In the genomic region with DNA sequence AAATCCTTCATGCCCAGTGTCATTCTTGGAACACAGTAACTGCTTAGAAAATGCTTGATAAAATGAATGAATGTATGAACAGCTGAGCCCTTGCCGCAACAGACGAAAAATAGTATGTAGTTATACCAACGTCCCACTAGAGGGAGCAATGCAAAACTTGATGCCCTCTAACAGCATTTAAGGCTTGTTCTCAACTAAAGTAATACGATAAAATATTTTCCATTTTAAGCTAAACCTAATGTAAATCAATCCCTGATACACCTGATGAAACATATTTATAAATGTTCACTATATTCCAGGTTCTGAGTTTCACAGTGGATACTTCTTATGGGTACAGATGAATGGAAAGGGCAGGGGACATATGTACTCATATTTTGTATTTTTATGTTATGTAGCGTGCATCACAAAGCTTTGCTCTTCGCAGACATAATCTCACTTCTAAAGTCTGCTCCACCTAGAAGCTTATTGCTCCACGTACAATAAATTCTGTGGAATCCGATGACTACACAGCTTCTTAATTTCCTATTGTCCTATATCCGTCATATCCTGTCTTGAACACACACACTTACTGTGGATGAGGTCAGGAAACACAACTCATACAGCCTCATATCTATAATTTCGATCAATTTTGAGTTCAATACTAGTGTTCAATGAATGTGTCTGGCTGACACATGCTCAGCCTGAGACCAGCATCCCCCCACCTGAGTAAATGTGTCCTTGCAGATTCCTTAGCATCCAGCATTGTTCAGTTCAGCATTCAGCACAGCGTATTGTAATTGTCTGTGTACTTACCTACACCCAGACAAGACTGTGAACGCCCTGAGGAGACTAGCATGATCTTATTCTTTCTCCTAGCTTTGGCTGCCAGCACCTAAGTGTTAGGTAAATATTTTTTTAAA, we compare ENCODE assay signal across 8 cellular contexts. TPM values are rescaled to one million over a fixed set of nuclear protein-coding genes. Genes with fewer than 3 reads are reported as not detected.
A peak's percentile ranks its signal among the peaks of the same experiment; 100 is the strongest.
DNase-seq lines count a peak whose midpoint lies in the region; ATAC-seq and TF ChIP-seq lines count a peak whose summit lies in the region.

No MANE protein-coding gene starts in this region.

- 0 out of 2 replicates have a peak overlapping the region, but pooled peaks have one; percentile 5 for H3K4me2 ChIP-seq in MM.1S (ENCODE audit: low read depth, low read length)
- no peak overlapping the region for H3K4me2 ChIP-seq in neuronal stem cell (ENCODE audit: insufficient read depth, low read length, poor library complexity, severe bottlenecking)

- no peak overlapping the region for H3K14ac ChIP-seq in neuronal stem cell (ENCODE audit: low read length)

- H3K27ac ChIP-seq in MM.1S (ENCODE audit: low read length): no peak overlapping the region
- peak overlapping the region; percentile 80 to 86 for H3K27ac ChIP-seq in esophagus (ENCODE audit: low read depth in 2 of 2, low read length in 1 of 2)
- no peak overlapping the region for H3K27ac ChIP-seq in neuronal stem cell (replicated peaks; ENCODE audit: low read length)

- H2BK5ac ChIP-seq in neuronal stem cell (ENCODE audit: low read length): no peak overlapping the region

- H3K4me3 ChIP-seq in MM.1S (ENCODE audit: low read length): no peak overlapping the region
- H3K4me3 ChIP-seq in esophagus (ENCODE audit: low read depth in 1 of 2, low read length in 2 of 2): no peak overlapping the region
- H3K4me3 ChIP-seq in neuronal stem cell (ENCODE audit: low read length in 2 of 2): no peak overlapping the region

- peak; percentile 91 for TF ChIP-seq CTCF in MM.1S (IDR thresholded peaks at IDR 0.05; ENCODE audit: low read length)

- H2AK5ac ChIP-seq in neuronal stem cell (ENCODE audit: low read depth, low read length): no peak overlapping the region

- no peak overlapping the region for H3K4ac ChIP-seq in neuronal stem cell (ENCODE audit: low read length)

- no peak overlapping the region for H3K23ac ChIP-seq in neuronal stem cell (ENCODE audit: low read depth, low read length, poor library complexity)

- peak; percentile 52 for DNase-seq in CMK (ENCODE audit: low read depth)
- DNase-seq in MM.1S: peak; percentile 64
- DNase-seq in neuronal stem cell (ENCODE audit: low spot score): peak; percentile 39
- DNase-seq in 8988T: no peak

- H2AFZ ChIP-seq in MM.1S (ENCODE audit: low read length): peak overlapping the region; percentile 8; the same call in 1 of the 2 replicates
- peak overlapping the region; percentile 76 for H2AFZ ChIP-seq in neuronal stem cell (ENCODE audit: low read length)

- H3K4me1 ChIP-seq in MM.1S (ENCODE audit: low read length) (no peaks in the 10 kb centered on the region), esophagus (ENCODE audit: control insufficient read depth in 2 of 2, insufficient read depth in 2 of 2, low read length in 1 of 2) (no peaks in the 10 kb centered on the region), neuronal stem cell (ENCODE audit: control insufficient read depth in 2 of 2, insufficient read depth in 1 of 2, low read depth in 1 of 2, low read length in 2 of 2) (peaks cover 0 to 6% of the 10 kb centered on the region in 2 donors)

- no peaks in the 10 kb centered on the region for H3K9me2 ChIP-seq in MM.1S (replicated peaks; ENCODE audit: insufficient read depth, low read length)

- peaks cover 6% of the 10 kb centered on the region for H3K79me2 ChIP-seq in MM.1S (ENCODE audit: low read length)

- H3K79me1 ChIP-seq in neuronal stem cell (ENCODE audit: low read depth, low read length): no peaks in the 10 kb centered on the region

- no peak overlapping the region for H2BK12ac ChIP-seq in neuronal stem cell (ENCODE audit: low read length)

- 22 to 31% methylated on average over 12 of the region's 12 CpGs for WGBS in esophagus, 2 donors
- WGBS in neuronal stem cell (ENCODE audit: extremely low coverage in 2 of 2, insufficient read length in 2 of 2, insufficient replicate concordance in 1 of 2), 2 donors: no CpG with 5 or more reads among the region's 12 CpGs

- no peak overlapping the region for H2BK15ac ChIP-seq in neuronal stem cell (ENCODE audit: low read length)

- H4K91ac ChIP-seq in neuronal stem cell (ENCODE audit: low read depth, low read length, poor library complexity): no peak overlapping the region

- H3K9me3 ChIP-seq in MM.1S (replicated peaks; ENCODE audit: insufficient read depth, low read length) (no peaks in the 10 kb centered on the region), esophagus (ENCODE audit: control insufficient read depth in 2 of 2, insufficient read depth in 1 of 2, low read depth in 1 of 2, low read length in 1 of 2) (no peaks in the 10 kb centered on the region), neuronal stem cell (replicated peaks in 1 of 2; ENCODE audit: control insufficient read depth in 2 of 2, insufficient read depth in 1 of 2, low read depth in 1 of 2, low read length in 2 of 2) (no peaks in the 10 kb centered on the region)

- 0 out of 2 replicates have a peak, but pooled peaks cover 3% of the 10 kb centered on the region for H3K27me3 ChIP-seq in MM.1S (replicated peaks; ENCODE audit: insufficient read depth, low read length)
- H3K27me3 ChIP-seq in esophagus (ENCODE audit: control insufficient read depth in 1 of 2, insufficient read depth in 2 of 2, low read length in 2 of 2): no peaks in the 10 kb centered on the region
- peaks cover 0 to 8% (median 0%) of the 10 kb centered on the region in 3 experiments for H3K27me3 ChIP-seq in neuronal stem cell (ENCODE audit: control insufficient read depth in 3 of 3, insufficient read depth in 3 of 3, low read depth in 1 of 3, low read length in 3 of 3)

- H4K20me1 ChIP-seq in MM.1S (ENCODE audit: insufficient read depth, low read length): no peaks in the 10 kb centered on the region

- H3K18ac ChIP-seq in neuronal stem cell (ENCODE audit: low read length): no peak overlapping the region

- H3K9ac ChIP-seq in MM.1S (ENCODE audit: low read length) (no peak overlapping the region), neuronal stem cell (ENCODE audit: low read depth, low read length, poor library complexity) (no peak overlapping the region)

- no peak overlapping the region for H4K8ac ChIP-seq in neuronal stem cell (ENCODE audit: low read depth, low read length)

- H2BK120ac ChIP-seq in neuronal stem cell (ENCODE audit: low read depth, low read length): no peak overlapping the region

- H3F3A ChIP-seq in MM.1S (ENCODE audit: insufficient read depth, low read length): peaks cover 4% of the 10 kb centered on the region; the same call in 1 of the 2 replicates

- H3K36me3 ChIP-seq in MM.1S (replicated peaks; ENCODE audit: insufficient read depth, low read length): no peaks in the 10 kb centered on the region
- H3K36me3 ChIP-seq in esophagus (ENCODE audit: control insufficient read depth in 2 of 2, insufficient read depth in 2 of 2, low read length in 1 of 2): no peaks in the 10 kb centered on the region
- H3K36me3 ChIP-seq in neuronal stem cell (replicated peaks in 1 of 2; ENCODE audit: control insufficient read depth in 2 of 2, insufficient read depth in 2 of 2, low read length in 2 of 2): no peaks in the 10 kb centered on the region

- ATAC-seq in GM18909 (IDR thresholded peaks at IDR 0.05; ENCODE audit: poor library complexity, unreplicated experiment) (peak; percentile 40), SK-N-SH treated with all-trans-retinoic acid at 6 μM for 48 hours (peak; percentile 76), GM18873 (IDR thresholded peaks at IDR 0.05; ENCODE audit: low FRiP score, unreplicated experiment) (no peak)

TF ChIP-seq in SK-N-SH treated with all-trans-retinoic acid at 6 μM for 48 hours, 23 proteins besides CTCF, POLR2A, EP300 and RAD21 (continues in another document):
- TF ChIP-seq, protein P1, sequence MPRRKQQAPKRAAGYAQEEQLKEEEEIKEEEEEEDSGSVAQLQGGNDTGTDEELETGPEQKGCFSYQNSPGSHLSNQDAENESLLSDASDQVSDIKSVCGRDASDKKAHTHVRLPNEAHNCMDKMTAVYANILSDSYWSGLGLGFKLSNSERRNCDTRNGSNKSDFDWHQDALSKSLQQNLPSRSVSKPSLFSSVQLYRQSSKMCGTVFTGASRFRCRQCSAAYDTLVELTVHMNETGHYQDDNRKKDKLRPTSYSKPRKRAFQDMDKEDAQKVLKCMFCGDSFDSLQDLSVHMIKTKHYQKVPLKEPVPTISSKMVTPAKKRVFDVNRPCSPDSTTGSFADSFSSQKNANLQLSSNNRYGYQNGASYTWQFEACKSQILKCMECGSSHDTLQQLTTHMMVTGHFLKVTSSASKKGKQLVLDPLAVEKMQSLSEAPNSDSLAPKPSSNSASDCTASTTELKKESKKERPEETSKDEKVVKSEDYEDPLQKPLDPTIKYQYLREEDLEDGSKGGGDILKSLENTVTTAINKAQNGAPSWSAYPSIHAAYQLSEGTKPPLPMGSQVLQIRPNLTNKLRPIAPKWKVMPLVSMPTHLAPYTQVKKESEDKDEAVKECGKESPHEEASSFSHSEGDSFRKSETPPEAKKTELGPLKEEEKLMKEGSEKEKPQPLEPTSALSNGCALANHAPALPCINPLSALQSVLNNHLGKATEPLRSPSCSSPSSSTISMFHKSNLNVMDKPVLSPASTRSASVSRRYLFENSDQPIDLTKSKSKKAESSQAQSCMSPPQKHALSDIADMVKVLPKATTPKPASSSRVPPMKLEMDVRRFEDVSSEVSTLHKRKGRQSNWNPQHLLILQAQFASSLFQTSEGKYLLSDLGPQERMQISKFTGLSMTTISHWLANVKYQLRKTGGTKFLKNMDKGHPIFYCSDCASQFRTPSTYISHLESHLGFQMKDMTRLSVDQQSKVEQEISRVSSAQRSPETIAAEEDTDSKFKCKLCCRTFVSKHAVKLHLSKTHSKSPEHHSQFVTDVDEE (CRISPR knock-in tag; IDR thresholded peaks at IDR 0.05): no peak
- TF ChIP-seq, protein P2, sequence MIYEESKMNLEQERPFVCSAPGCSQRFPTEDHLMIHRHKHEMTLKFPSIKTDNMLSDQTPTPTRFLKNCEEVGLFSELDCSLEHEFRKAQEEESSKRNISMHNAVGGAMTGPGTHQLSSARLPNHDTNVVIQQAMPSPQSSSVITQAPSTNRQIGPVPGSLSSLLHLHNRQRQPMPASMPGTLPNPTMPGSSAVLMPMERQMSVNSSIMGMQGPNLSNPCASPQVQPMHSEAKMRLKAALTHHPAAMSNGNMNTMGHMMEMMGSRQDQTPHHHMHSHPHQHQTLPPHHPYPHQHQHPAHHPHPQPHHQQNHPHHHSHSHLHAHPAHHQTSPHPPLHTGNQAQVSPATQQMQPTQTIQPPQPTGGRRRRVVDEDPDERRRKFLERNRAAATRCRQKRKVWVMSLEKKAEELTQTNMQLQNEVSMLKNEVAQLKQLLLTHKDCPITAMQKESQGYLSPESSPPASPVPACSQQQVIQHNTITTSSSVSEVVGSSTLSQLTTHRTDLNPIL (CRISPR knock-in tag; IDR thresholded peaks at IDR 0.05; ENCODE audit: low read depth): no peak
- TF ChIP-seq ZNF565 (CRISPR knock-in tag; conservative IDR thresholded peaks at IDR 0.05; ENCODE audit: low read depth) (no peak), ZNF8 (CRISPR knock-in tag; IDR thresholded peaks at IDR 0.05) (no peak), ARNTL (CRISPR knock-in tag; IDR thresholded peaks at IDR 0.05; ENCODE audit: borderline replicate concordance, low read depth) (no peak)

RNA-seq across cellular contexts. Expression of gene UTP25, which starts 4.4 kb away (rescaled TPM):
- polyA plus RNA-seq in esophagus: 1 to 10 TPM; 1.3 to 2.4 TPM
- 2.7 TPM for polyA plus RNA-seq in neuronal stem cell (2013, experiment 1 of 2)
- 2.8 TPM for polyA plus RNA-seq in neuronal stem cell (2013, experiment 2 of 2)

RNA-seq across cellular contexts. Expression of gene IRF6, which starts 17.4 kb away (rescaled TPM):
- polyA plus RNA-seq in esophagus: 10 to 100 TPM; 36.7 to 50.3 TPM
- 0.01 TPM for polyA plus RNA-seq in neuronal stem cell (2013, experiment 1 of 2)
- 0.03 TPM for polyA plus RNA-seq in neuronal stem cell (2013, experiment 2 of 2)

RNA-seq across cellular contexts. Expression of gene C1orf74, which starts 39.0 kb away (rescaled TPM):
- 1 to 10 TPM; 2.1 to 2.8 TPM for polyA plus RNA-seq in esophagus
- polyA plus RNA-seq in neuronal stem cell (2013, experiment 1 of 2): 2.3 TPM
- polyA plus RNA-seq in neuronal stem cell (2013, experiment 2 of 2): 2.4 TPM

Comparison
In these comparisons a context has a peak if more than half of its experiments do, and no peak if none do; other contexts are left out.
1. H3K27ac ChIP-seq: peak in esophagus (2 of 2); none in MM.1S (single experiment) and neuronal stem cell (single experiment).